In the genomic region with DNA sequence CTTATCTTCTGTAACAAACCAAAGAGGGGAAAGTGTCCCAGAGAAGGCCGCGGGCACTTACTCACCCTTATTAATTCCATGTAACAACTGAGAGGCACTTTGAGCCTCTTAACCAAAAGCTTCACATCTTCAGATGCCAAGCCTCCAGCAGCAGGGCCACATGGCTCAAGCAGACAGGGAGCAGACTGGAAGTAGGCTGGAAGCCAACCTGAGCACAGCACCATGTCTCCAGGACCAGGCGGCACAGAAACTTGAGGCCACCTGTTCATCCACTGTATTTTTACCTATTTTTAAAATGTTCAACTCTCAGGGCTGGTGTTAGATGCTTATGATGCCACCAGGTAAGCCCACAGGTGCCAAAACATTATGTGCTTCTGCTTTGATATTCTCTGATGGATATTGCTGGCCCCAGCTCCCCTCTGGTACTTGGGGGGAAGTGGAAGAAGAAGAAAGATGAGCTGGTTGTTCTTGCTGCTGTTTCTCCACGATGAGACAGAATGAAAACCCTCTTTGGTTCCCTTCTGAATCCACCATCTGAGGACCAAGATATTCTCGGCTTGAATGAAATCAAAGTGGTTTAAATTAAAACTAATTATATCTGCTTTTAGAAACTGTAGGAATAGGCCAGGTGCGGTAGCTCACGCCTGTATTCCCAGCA, we compare ENCODE assay signal across 1 cellular context.
TF ChIP-seq lines count a peak whose summit lies in the region.

No MANE protein-coding gene starts in this region.

TF ChIP-seq in liver, 16 proteins besides CTCF, POLR2A, EP300 and RAD21 (continued from another document):
- TF ChIP-seq, protein P1, sequence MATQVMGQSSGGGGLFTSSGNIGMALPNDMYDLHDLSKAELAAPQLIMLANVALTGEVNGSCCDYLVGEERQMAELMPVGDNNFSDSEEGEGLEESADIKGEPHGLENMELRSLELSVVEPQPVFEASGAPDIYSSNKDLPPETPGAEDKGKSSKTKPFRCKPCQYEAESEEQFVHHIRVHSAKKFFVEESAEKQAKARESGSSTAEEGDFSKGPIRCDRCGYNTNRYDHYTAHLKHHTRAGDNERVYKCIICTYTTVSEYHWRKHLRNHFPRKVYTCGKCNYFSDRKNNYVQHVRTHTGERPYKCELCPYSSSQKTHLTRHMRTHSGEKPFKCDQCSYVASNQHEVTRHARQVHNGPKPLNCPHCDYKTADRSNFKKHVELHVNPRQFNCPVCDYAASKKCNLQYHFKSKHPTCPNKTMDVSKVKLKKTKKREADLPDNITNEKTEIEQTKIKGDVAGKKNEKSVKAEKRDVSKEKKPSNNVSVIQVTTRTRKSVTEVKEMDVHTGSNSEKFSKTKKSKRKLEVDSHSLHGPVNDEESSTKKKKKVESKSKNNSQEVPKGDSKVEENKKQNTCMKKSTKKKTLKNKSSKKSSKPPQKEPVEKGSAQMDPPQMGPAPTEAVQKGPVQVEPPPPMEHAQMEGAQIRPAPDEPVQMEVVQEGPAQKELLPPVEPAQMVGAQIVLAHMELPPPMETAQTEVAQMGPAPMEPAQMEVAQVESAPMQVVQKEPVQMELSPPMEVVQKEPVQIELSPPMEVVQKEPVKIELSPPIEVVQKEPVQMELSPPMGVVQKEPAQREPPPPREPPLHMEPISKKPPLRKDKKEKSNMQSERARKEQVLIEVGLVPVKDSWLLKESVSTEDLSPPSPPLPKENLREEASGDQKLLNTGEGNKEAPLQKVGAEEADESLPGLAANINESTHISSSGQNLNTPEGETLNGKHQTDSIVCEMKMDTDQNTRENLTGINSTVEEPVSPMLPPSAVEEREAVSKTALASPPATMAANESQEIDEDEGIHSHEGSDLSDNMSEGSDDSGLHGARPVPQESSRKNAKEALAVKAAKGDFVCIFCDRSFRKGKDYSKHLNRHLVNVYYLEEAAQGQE (IDR thresholded peaks at IDR 0.05) = no peak
- TF ChIP-seq GABPA (IDR thresholded peaks at IDR 0.05 in 1 of 2, conservative IDR thresholded peaks at IDR 0.05 in 1 of 2) (no peak), RXRA (IDR thresholded peaks at IDR 0.05) (no peak), EGR1 (IDR thresholded peaks at IDR 0.05; ENCODE audit: low read depth in 2 of 2) (no peak), HNF4G (IDR thresholded peaks at IDR 0.05) (no peak), SP1 (IDR thresholded peaks at IDR 0.05) (no peak), NR2F2 (IDR thresholded peaks at IDR 0.05) (no peak), HNF4A (conservative IDR thresholded peaks at IDR 0.05) (no peak), FOXA1 (IDR thresholded peaks at IDR 0.05) (no peak), TAF1 (conservative IDR thresholded peaks at IDR 0.05) (no peak)
- TF ChIP-seq, protein P2, sequence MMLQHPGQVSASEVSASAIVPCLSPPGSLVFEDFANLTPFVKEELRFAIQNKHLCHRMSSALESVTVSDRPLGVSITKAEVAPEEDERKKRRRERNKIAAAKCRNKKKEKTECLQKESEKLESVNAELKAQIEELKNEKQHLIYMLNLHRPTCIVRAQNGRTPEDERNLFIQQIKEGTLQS (IDR thresholded peaks at IDR 0.05) = no peak
